In the genomic region with DNA sequence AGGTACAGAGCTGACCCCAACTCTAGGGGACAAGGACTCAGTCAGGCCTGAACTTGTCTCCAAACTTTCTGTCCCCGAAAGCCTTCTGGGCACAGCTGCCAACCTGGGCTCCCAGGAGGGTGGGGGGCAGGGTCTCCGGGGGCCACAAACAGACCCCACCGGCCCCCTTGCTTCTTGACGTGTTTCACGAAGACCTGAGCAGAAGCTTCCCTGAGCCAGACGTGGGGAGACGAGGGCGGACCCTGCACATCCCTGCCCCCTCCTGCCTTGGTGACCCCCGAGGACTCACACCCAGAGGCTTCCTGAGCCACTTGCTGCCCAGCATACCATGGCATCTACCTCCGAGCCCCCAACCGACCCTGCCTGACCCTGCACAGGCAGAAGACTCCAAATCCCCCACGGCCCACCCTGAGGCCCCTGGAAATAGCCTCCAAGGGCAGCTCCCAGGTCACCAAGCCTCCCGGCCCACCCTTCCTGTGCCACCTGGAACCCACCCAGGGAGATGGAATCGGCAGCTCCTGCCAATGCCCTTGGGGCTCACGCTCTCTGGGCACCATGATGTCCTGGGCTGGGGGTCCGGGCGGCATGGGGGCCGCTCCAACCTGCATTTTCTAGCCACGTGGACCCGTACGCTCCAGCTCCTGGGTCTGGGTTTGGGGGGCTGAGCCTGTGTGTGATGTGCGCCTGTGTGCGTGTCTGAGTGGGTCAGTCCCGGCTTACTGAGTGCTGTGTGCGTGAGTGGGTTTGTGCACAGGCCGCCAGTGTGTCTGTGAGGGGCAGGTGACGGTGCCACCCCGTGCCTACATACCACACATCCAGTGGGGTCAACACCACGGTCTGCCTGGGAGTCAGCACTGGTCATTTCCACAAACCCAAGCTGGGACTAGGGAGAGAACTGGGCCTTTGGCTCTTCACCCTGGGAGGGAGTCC, we compare ENCODE assay signal across 27 cellular contexts. TPM values are rescaled to one million over a fixed set of nuclear protein-coding genes. Genes with fewer than 3 reads are reported as not detected.
DNase-seq lines count a peak whose midpoint lies in the region; TF ChIP-seq lines count a peak whose summit lies in the region.
"Had no signal": no experiment of that assay in that cellular context is flagged by ENCODE, and none has a peak within 500 bp of the region (broad histone marks: within the 10 kb centered on the region; RNA-seq: fewer than 3 reads in every experiment).

No MANE protein-coding gene starts in this region.

- no peak for TF ChIP-seq EP300 in stomach (IDR thresholded peaks at IDR 0.05)

- H3K27ac Mint-ChIP-seq in T-helper 1 cell treated with Interleukin-12 subunit alpha and Interleukin-12 subunit beta and Interleukin-4 antibody, amounts not matched to agents 30 μg/mL and 1 μg/mL, for 36 hours = no peak overlapping the region
- peak overlapping the region; percentile 7 for H3K27ac Mint-ChIP-seq in dendritic cell treated with granulocyte-macrophage colony-stimulating factor and Interleukin-4, amounts not matched to agents 40 ng/mL and 50 ng/mL, for 4 days

- H3K27me3 ChIP-seq in stomach = peaks cover 0 to 44% (median 3%) of the 10 kb centered on the region in 3 donors
- H3K27me3 ChIP-seq in brain microvascular endothelial cell (replicated peaks) = no peaks in the 10 kb centered on the region
- H3K27me3 ChIP-seq: body of pancreas, testis had no signal

- H3K4me1 ChIP-seq in stomach = peaks cover 26 to 76% (median 47%) of the 10 kb centered on the region in 4 donors

- H3K9me3 Mint-ChIP-seq in T-helper 1 cell treated with Interleukin-12 subunit alpha and Interleukin-12 subunit beta and Interleukin-4 antibody, amounts not matched to agents 30 μg/mL and 1 μg/mL, for 36 hours = no peaks in the 10 kb centered on the region
- no peaks in the 10 kb centered on the region for H3K9me3 Mint-ChIP-seq in dendritic cell treated with granulocyte-macrophage colony-stimulating factor and Interleukin-4, amounts not matched to agents 40 ng/mL and 50 ng/mL, for 4 days
- H3K9me3 Mint-ChIP-seq: activated naive CD8-positive, alpha-beta T cell treated with anti-CD3 and anti-CD28 coated beads, Interleukin-2, amount 10 ng/mL, durations not matched to agents 7 days and 5 days had no signal

- H3K36me3 Mint-ChIP-seq in T-helper 1 cell treated with Interleukin-12 subunit alpha and Interleukin-12 subunit beta and Interleukin-4 antibody, amounts not matched to agents 30 μg/mL and 1 μg/mL, for 36 hours (ENCODE audit: low read depth) = no peaks in the 10 kb centered on the region
- H3K36me3 Mint-ChIP-seq in dendritic cell treated with granulocyte-macrophage colony-stimulating factor and Interleukin-4, amounts not matched to agents 40 ng/mL and 50 ng/mL, for 4 days (ENCODE audit: low read depth) = peaks cover 4% of the 10 kb centered on the region
- H3K36me3 Mint-ChIP-seq: activated naive CD8-positive, alpha-beta T cell treated with anti-CD3 and anti-CD28 coated beads, Interleukin-2, amount 10 ng/mL, durations not matched to agents 7 days and 5 days had no signal

- in situ Hi-C loops in brain microvascular endothelial cell (cut with HindIII; ENCODE audit: low pct_ligation_motif_present, low sequenced_read_pairs) = no loop called here

- no peaks in the 10 kb centered on the region for H3K27me3 Mint-ChIP-seq in T-helper 1 cell treated with Interleukin-12 subunit alpha and Interleukin-12 subunit beta and Interleukin-4 antibody, amounts not matched to agents 30 μg/mL and 1 μg/mL, for 36 hours (ENCODE audit: low read depth)
- peaks cover 54% of the 10 kb centered on the region for H3K27me3 Mint-ChIP-seq in dendritic cell treated with granulocyte-macrophage colony-stimulating factor and Interleukin-4, amounts not matched to agents 40 ng/mL and 50 ng/mL, for 4 days
- H3K27me3 Mint-ChIP-seq: activated naive CD8-positive, alpha-beta T cell treated with anti-CD3 and anti-CD28 coated beads, Interleukin-2, amount 10 ng/mL, durations not matched to agents 7 days and 5 days had no signal

- H3K4me1 Mint-ChIP-seq in T-helper 1 cell treated with Interleukin-12 subunit alpha and Interleukin-12 subunit beta and Interleukin-4 antibody, amounts not matched to agents 30 μg/mL and 1 μg/mL, for 36 hours (ENCODE audit: low read depth) = peaks cover 4% of the 10 kb centered on the region
- H3K4me1 Mint-ChIP-seq in dendritic cell treated with granulocyte-macrophage colony-stimulating factor and Interleukin-4, amounts not matched to agents 40 ng/mL and 50 ng/mL, for 4 days (ENCODE audit: low read depth) = peaks cover 27% of the 10 kb centered on the region
- H3K4me1 Mint-ChIP-seq: activated naive CD8-positive, alpha-beta T cell treated with anti-CD3 and anti-CD28 coated beads, Interleukin-2, amount 10 ng/mL, durations not matched to agents 7 days and 5 days had no signal

- DNase-seq in T-helper 1 cell (no peak), stomach (no peak), HT-29 (ENCODE audit: low spot score) (no peak), brain microvascular endothelial cell (no peak)
- DNase-seq: 8988T; activated CD8-positive, alpha-beta memory T cell treated with anti-CD3 and anti-CD28 coated beads for 24 hours; activated naive CD8-positive, alpha-beta T cell treated with anti-CD3 and anti-CD28 coated beads, Interleukin-2, amount 10 ng/mL, durations not matched to agents 7 days and 5 days; DMS 273 treated with DMSO at 0.1 percent for 48 hours; GF-D8; HCEC 1CT; KG1; NCI-H1048; testis had no signal

- TF ChIP-seq CTCF in stomach (IDR thresholded peaks at IDR 0.05) (no peak), brain microvascular endothelial cell (IDR thresholded peaks at IDR 0.05; ENCODE audit: low read depth, low read length, missing control alignments) (no peak)

- H3K36me3 ChIP-seq in stomach (no peaks in the 10 kb centered on the region), brain microvascular endothelial cell (replicated peaks) (no peaks in the 10 kb centered on the region)

- H3K4me3 ChIP-seq in stomach (no peak overlapping the region), brain microvascular endothelial cell (ENCODE audit: low read depth, low read length) (no peak overlapping the region)
- H3K4me3 ChIP-seq: body of pancreas, coronary artery, testis had no signal

- 74 to 92% (median 84%) methylated on average over 14 to 29 of the region's 29 CpGs for WGBS in stomach, 5 donors

- peak overlapping the region; percentile 88 to 96 (median 90) for H3K27ac ChIP-seq in stomach
- H3K27ac ChIP-seq in brain microvascular endothelial cell = no peak overlapping the region
- H3K27ac ChIP-seq: coronary artery, testis had no signal

- H3K4me3 Mint-ChIP-seq in T-helper 1 cell treated with Interleukin-12 subunit alpha and Interleukin-12 subunit beta and Interleukin-4 antibody, amounts not matched to agents 30 μg/mL and 1 μg/mL, for 36 hours = peak overlapping the region; percentile 28
- no peak overlapping the region for H3K4me3 Mint-ChIP-seq in dendritic cell treated with granulocyte-macrophage colony-stimulating factor and Interleukin-4, amounts not matched to agents 40 ng/mL and 50 ng/mL, for 4 days
- H3K4me3 Mint-ChIP-seq: activated naive CD8-positive, alpha-beta T cell treated with anti-CD3 and anti-CD28 coated beads, Interleukin-2, amount 10 ng/mL, durations not matched to agents 7 days and 5 days had no signal

- H3K9me3 ChIP-seq in stomach = no peaks in the 10 kb centered on the region
- H3K9me3 ChIP-seq: body of pancreas, testis had no signal

- intact Hi-C loops in dendritic cell treated with granulocyte-macrophage colony-stimulating factor and Interleukin-4, amounts not matched to agents 40 ng/mL and 50 ng/mL, for 4 days (cut with micrococcal nuclease) = loop anchor here (2.0 to 10.0 kb wide), 7 partner anchors 88 to 433 kb away; a partner anchor contains a TSS
- intact Hi-C loops in stomach (cut with DNase I; ENCODE audit: low total_unique reads) = loop anchor here (5.0 kb wide), 1 partner anchor 433 kb away; no protein-coding TSS in a partner anchor

- no peak for TF ChIP-seq POLR2A in stomach (IDR thresholded peaks at IDR 0.05)

RNA-seq across cellular contexts. Expression of a gene that starts 2.5 kb away (rescaled TPM):
- total RNA-seq in stomach = 10 to 100 TPM; 10.3 to 98.5 (median 22.2) TPM
- 10 to 100 TPM in 2 of 3 donors, 1 to 10 TPM in 1; 7.7 to 32.5 (median 23.6) TPM for polyA plus RNA-seq in stomach
- 26.3 and 31.1 TPM in 2 replicates for total RNA-seq in HT-29 (2014; rRNA removed; shearing (Covaris generic))
- polyA plus RNA-seq: endothelial cell of umbilical vein, neural cell had no signal

RNA-seq across cellular contexts. Expression of a gene that starts 7.8 kb away (rescaled TPM):
- 1 to 10 TPM in 1 of 5 donors, under 1 TPM in 1, not detected in 3; 0.87 to 3.5 TPM for total RNA-seq in stomach
- polyA plus RNA-seq in stomach = 1 to 10 TPM in 1 of 3 donors, not detected in 2; 2.1 TPM
- total RNA-seq in HT-29 (2014; rRNA removed; shearing (Covaris generic)) = 0.13 TPM in 1 of 2 replicates, not detected in the other
- total RNA-seq: activated naive CD8-positive, alpha-beta T cell treated with anti-CD3 and anti-CD28 coated beads, Interleukin-2, amount 10 ng/mL, durations not matched to agents 7 days and 5 days; body of pancreas; endothelial cell of umbilical vein; fibroblast of villous mesenchyme; kidney epithelial cell; mesenteric fat pad; NCI-H460; pulmonary artery endothelial cell; Right ventricle myocardium inferior; T-helper 1 cell treated with Interleukin-12 subunit alpha and Interleukin-12 subunit beta and Interleukin-4 antibody, amounts not matched to agents 30 ng/mL and 1 ng/mL, for 36 hours had no signal
- polyA plus RNA-seq: BJ, endothelial cell of umbilical vein, neural cell had no signal

RNA-seq across cellular contexts. Expression of a gene that starts 14.3 kb away (rescaled TPM):
- total RNA-seq in stomach = 1 to 10 TPM in 1 of 5 donors, under 1 TPM in 1, not detected in 3; 0.55 to 1.2 TPM
- 1 to 10 TPM in 1 of 3 donors, under 1 TPM in 2; 0.25 to 3.1 (median 0.50) TPM for polyA plus RNA-seq in stomach
- total RNA-seq in HT-29 (2014; rRNA removed; shearing (Covaris generic)) = 2.2 and 2.4 TPM in 2 replicates

RNA-seq across cellular contexts. Expression of a gene that starts 19.1 kb away (rescaled TPM):
- 100 to 1,000 TPM in 2 of 5 donors, 10 to 100 TPM in 2, 1 to 10 TPM in 1; 1.8 to 213 (median 84.8) TPM for total RNA-seq in stomach
- 100 to 1,000 TPM; 570 to 756 (median 749) TPM for polyA plus RNA-seq in stomach
- total RNA-seq in HT-29 (2014; rRNA removed; shearing (Covaris generic)) = 384 and 468 TPM in 2 replicates

RNA-seq across cellular contexts. Expression of a gene that starts 34.3 kb away (rescaled TPM):
- total RNA-seq in stomach = 10 to 100 TPM; 27.4 to 95.5 (median 41.2) TPM
- polyA plus RNA-seq in stomach = 1 to 10 TPM; 4.4 to 7.3 (median 6.9) TPM
- 109 and 163 TPM in 2 replicates for total RNA-seq in HT-29 (2014; rRNA removed; shearing (Covaris generic))
